Comparison of ENCODE assay signal across 1 cellular context in the genomic region with DNA sequence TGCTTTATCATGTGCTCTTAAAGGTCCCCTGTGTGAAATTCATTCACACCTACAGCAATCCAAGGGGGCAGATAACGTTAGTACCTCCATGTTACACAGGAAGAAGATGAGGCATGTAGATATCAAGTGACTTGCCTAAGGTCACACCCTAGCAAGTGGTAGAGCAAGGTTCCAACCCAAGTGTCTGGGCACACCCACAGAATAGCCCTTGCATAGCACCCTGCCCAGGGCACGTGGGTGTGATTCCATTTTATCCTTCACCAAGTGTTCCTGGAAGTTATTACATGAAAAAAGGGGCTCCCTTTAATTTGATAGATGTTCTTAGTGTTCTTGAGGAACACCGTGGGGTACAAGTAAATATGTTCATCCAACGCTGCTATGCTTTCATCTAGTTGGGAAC.
TF ChIP-seq lines count a peak whose summit lies in the region.

No MANE protein-coding gene starts in this region.

TF ChIP-seq in HEK293, 187 proteins besides CTCF, POLR2A, EP300 and RAD21 (continued from another document):
- TF ChIP-seq ZNF510 (tag by site-specific recombination; IDR thresholded peaks at IDR 0.05; ENCODE audit: insufficient replicate concordance) (no peak), ZNF600 (tag by site-specific recombination; IDR thresholded peaks at IDR 0.05) (no peak), ZNF148 (tag by site-specific recombination; IDR thresholded peaks at IDR 0.05; ENCODE audit: borderline replicate concordance) (no peak), ZNF239 (tag by site-specific recombination; IDR thresholded peaks at IDR 0.05) (no peak)
- TF ChIP-seq, protein P1, sequence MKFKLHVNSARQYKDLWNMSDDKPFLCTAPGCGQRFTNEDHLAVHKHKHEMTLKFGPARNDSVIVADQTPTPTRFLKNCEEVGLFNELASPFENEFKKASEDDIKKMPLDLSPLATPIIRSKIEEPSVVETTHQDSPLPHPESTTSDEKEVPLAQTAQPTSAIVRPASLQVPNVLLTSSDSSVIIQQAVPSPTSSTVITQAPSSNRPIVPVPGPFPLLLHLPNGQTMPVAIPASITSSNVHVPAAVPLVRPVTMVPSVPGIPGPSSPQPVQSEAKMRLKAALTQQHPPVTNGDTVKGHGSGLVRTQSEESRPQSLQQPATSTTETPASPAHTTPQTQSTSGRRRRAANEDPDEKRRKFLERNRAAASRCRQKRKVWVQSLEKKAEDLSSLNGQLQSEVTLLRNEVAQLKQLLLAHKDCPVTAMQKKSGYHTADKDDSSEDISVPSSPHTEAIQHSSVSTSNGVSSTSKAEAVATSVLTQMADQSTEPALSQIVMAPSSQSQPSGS (tag by site-specific recombination; IDR thresholded peaks at IDR 0.05; ENCODE audit: low read depth): no peak
TF ChIP-seq in HEK293: peak in this region for 2.
